Comparison of ENCODE assay signal across 1 cellular context in the genomic region with DNA sequence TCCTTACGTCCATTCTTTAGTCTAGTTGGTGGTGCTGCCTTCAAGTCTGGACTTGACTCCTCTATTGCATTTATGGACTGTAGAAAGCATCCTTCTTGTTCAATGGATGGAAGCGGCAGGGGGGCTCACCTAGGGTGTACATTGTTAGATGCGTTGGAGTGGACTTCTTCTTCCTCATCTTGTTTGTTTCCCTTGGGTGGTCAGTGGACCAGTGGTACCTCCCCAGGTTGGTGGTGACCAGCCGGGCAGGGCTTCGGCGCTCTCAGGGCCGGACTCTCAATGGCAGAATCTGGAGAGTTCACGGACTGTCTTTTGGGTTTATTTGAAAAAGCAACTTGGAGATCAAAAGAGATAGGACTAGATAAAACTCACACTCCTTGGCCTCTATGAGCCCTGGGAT.
TF ChIP-seq lines count a peak whose summit lies in the region.

No MANE protein-coding gene starts in this region.

TF ChIP-seq in IMR-90, 13 proteins besides CTCF, POLR2A, EP300 and RAD21 (continued from another document):
- TF ChIP-seq MAZ (IDR thresholded peaks at IDR 0.05; ENCODE audit: borderline replicate concordance, low read depth, low read length): no peak
- TF ChIP-seq NFE2L2 (IDR thresholded peaks at IDR 0.05; ENCODE audit: low read depth, low read length): no peak
- no peak for TF ChIP-seq MAFK (IDR thresholded peaks at IDR 0.05; ENCODE audit: low read depth, low read length)
- no peak for TF ChIP-seq FOS (IDR thresholded peaks at IDR 0.05; ENCODE audit: low read depth, low read length)
- no peak for TF ChIP-seq RFX5 (IDR thresholded peaks at IDR 0.05; ENCODE audit: low read depth, low read length)
TF ChIP-seq in IMR-90: peak in this region for 0.
